In genomic region chr3:28050895-28051294, GRCh38 we compare ENCODE assay signal across 10 cellular contexts.
DNase-seq lines count a peak whose midpoint lies in the region; ATAC-seq, FAIRE-seq and TF ChIP-seq lines count a peak whose summit lies in the region.
"Had no signal": no experiment of that assay in that cellular context is flagged by ENCODE, and none has a peak within 500 bp of the region (broad histone marks: within the 10 kb centered on the region; RNA-seq: fewer than 3 reads in every experiment).

No MANE protein-coding gene starts in this region.

- H3K4me3 Mint-ChIP-seq in T-helper 17 cell = no peak overlapping the region
- H3K4me3 Mint-ChIP-seq: dendritic cell treated with granulocyte-macrophage colony-stimulating factor and Interleukin-4, amounts not matched to agents 40 ng/mL and 50 ng/mL, for 4 days had no signal

- TF ChIP-seq CTCF in A549 (IDR thresholded peaks at IDR 0.05) = no peak

- TF ChIP-seq EP300 in A549 (IDR thresholded peaks at IDR 0.05) = peak in 1 of 2 experiments; percentile 18; a peak in 2 of 5 replicates

- WGBS in A549 (ENCODE audit: missing lambda C conversion rate) = 2% methylated on average over 2 of the region's 2 CpGs

- DNase-seq in A549 (ENCODE audit: low read depth in 1 of 2, low spot score in 1 of 2) (peak; percentile 47 to 71), T-helper 17 cell (no peak), fibroblast of peridontal ligament (ENCODE audit: extremely low read depth) (peak; percentile 14), NCI-H187 treated with DMSO at 0.1 percent for 48 hours (lab: John Stamatoyannopoulos, UW) (no peak), UCSD-AML1 (lab: John Stamatoyannopoulos, UW; ENCODE audit: unreplicated experiment) (no peak)
- no peak for DNase-seq in activated effector memory CD4-positive, alpha-beta T cell treated with Interleukin-2 at 50 U/mL for 16 hours
- DNase-seq: mesendoderm had no signal

- H3K9me3 ChIP-seq in A549 = no peaks in the 10 kb centered on the region
- no peaks in the 10 kb centered on the region for H3K9me3 ChIP-seq in T-helper 17 cell (ENCODE audit: control insufficient read depth, low read length, poor library complexity, severe bottlenecking)

- peaks cover 32% of the 10 kb centered on the region for H3K4me1 ChIP-seq in A549

- H3K36me3 Mint-ChIP-seq in T-helper 17 cell (ENCODE audit: low read depth) = no peaks in the 10 kb centered on the region

- peak overlapping the region; percentile 72 for H3K27ac Mint-ChIP-seq in T-helper 17 cell
- H3K27ac Mint-ChIP-seq: dendritic cell treated with granulocyte-macrophage colony-stimulating factor and Interleukin-4, amounts not matched to agents 40 ng/mL and 50 ng/mL, for 4 days had no signal

- CTCF ChIA-PET in A549 (lab: Yijun Ruan, JAX) = no interaction called here

- peak overlapping the region; percentile 36; the same call in 2 of the 3 replicates for H3K4me2 ChIP-seq in A549

- ATAC-seq in A549 (peak; percentile 62 to 86; a peak in 5 of 6 replicates), GM19463 (IDR thresholded peaks at IDR 0.05; ENCODE audit: unreplicated experiment) (peak; percentile 64), T-helper 17 cell (no peak), HG03378 (IDR thresholded peaks at IDR 0.05; ENCODE audit: unreplicated experiment) (no peak)

- peaks cover 3% of the 10 kb centered on the region for H3K4me1 Mint-ChIP-seq in T-helper 17 cell

- no peak for FAIRE-seq in A549 (lab: Jason Lieb, UNC)

- TF ChIP-seq POLR2A in A549 (IDR thresholded peaks at IDR 0.05; ENCODE audit: low read length) = no peak

- H3K27ac ChIP-seq in A549 = 0 out of 6 replicates have a peak overlapping the region, but pooled peaks of 1 of the 2 experiments have one; percentile 42

- POLR2A ChIA-PET in A549 (lab: Yijun Ruan, JAX) = no interaction called here

- H3K27me3 Mint-ChIP-seq in T-helper 17 cell = peaks cover 22% of the 10 kb centered on the region
- H3K27me3 Mint-ChIP-seq: dendritic cell treated with granulocyte-macrophage colony-stimulating factor and Interleukin-4, amounts not matched to agents 40 ng/mL and 50 ng/mL, for 4 days had no signal

- no peak overlapping the region for H3K4me3 ChIP-seq in A549

- no peak for TF ChIP-seq RAD21 in A549 (conservative IDR thresholded peaks at IDR 0.05 in 1 of 2, IDR thresholded peaks at IDR 0.05 in 1 of 2)

TF ChIP-seq in A549, 52 proteins besides CTCF, POLR2A, EP300 and RAD21:
- no peak for TF ChIP-seq TFCP2L1 (CRISPR knock-in tag; IDR thresholded peaks at IDR 0.05)
- peak; percentile 81 for TF ChIP-seq JUNB (IDR thresholded peaks at IDR 0.05)
- peak; percentile 62; the same call in 1 of the 2 replicates for TF ChIP-seq GATA3 (IDR thresholded peaks at IDR 0.05; ENCODE audit: borderline replicate concordance)
- peak; percentile 65 for TF ChIP-seq FOSL2 (IDR thresholded peaks at IDR 0.05)
- peak; percentile 72 for TF ChIP-seq FOSL2 (CRISPR knock-in tag; IDR thresholded peaks at IDR 0.05)

Comparison
In these comparisons a context has a peak if more than half of its experiments do, and no peak if none do; other contexts are left out.
1. ATAC-seq: peak in A549 (2 of 2) and GM19463 (single experiment); none in T-helper 17 cell (single experiment) and HG03378 (single experiment).
2. DNase-seq: peak in A549 (2 of 2) and fibroblast of peridontal ligament (single experiment); none in T-helper 17 cell (0 of 3), NCI-H187 treated with DMSO at 0.1 percent for 48 hours (single experiment), UCSD-AML1 (single experiment) and activated effector memory CD4-positive, alpha-beta T cell treated with Interleukin-2 at 50 U/mL for 16 hours (single experiment).